22 cellular contexts compared by ENCODE assay signal in the genomic region with DNA sequence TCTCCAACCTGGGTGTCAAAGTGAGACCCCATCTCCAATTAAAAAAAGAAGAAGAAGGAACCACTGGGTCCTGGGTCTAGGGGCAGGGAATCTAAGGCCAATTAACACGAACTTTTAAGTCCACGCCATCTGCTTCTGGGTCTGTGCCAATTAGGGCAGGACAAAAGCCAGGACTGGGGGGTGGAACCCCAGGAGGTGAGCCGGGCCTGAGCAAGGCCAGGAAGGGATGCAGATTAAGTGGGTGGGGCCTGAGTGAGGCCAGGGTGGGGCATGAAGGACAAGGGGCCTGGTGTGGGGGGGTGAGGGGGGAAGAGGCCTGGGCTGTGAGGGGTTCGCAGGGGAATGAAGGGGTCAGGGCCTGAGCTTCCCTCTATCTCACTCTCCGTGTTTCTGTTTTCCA. TPM values are rescaled to one million over a fixed set of nuclear protein-coding genes. Genes with fewer than 3 reads are reported as not detected.
A peak's percentile ranks its signal among the peaks of the same experiment; 100 is the strongest.
DNase-seq lines count a peak whose midpoint lies in the region; ATAC-seq and TF ChIP-seq lines count a peak whose summit lies in the region.
"Had no signal": no experiment of that assay in that cellular context is flagged by ENCODE, and none has a peak within 500 bp of the region (broad histone marks: within the 10 kb centered on the region; RNA-seq: fewer than 3 reads in every experiment).

No MANE protein-coding gene starts in this region.

- H3K79me2 ChIP-seq in hepatocyte (peaks cover 31% of the 10 kb centered on the region), osteoblast (ENCODE audit: insufficient read depth, low read length) (peaks cover 55% of the 10 kb centered on the region)

- H3K36me3 ChIP-seq in H7 (replicated peaks; ENCODE audit: control insufficient read depth, insufficient read depth, low read length) (no peaks in the 10 kb centered on the region), hepatocyte (replicated peaks; ENCODE audit: insufficient read depth, low read depth) (no peaks in the 10 kb centered on the region), osteoblast (ENCODE audit: insufficient read depth, low read length) (peaks cover 11% of the 10 kb centered on the region)
- H3K36me3 ChIP-seq: pancreas, upper lobe of right lung had no signal

- peak overlapping the region; percentile 82 for H3K27ac ChIP-seq in hepatocyte
- no peak overlapping the region for H3K27ac ChIP-seq in osteoblast (ENCODE audit: low read depth, low read length)
- H3K27ac ChIP-seq: gastroesophageal sphincter, pancreas, upper lobe of right lung had no signal

- H3K27me3 ChIP-seq in H7 (ENCODE audit: control insufficient read depth, insufficient read depth, low read length) = no peaks in the 10 kb centered on the region
- no peaks in the 10 kb centered on the region for H3K27me3 ChIP-seq in hepatocyte
- H3K27me3 ChIP-seq in osteoblast (ENCODE audit: insufficient read depth, low read length) = no peaks in the 10 kb centered on the region
- H3K27me3 ChIP-seq: gastroesophageal sphincter, pancreas, stomach, upper lobe of right lung had no signal

- peaks cover 6% of the 10 kb centered on the region for H3K4me1 ChIP-seq in hepatocyte (ENCODE audit: insufficient read depth)
- H3K4me1 ChIP-seq in osteoblast (ENCODE audit: insufficient read depth, low read length) = peaks cover 8% of the 10 kb centered on the region
- H3K4me1 ChIP-seq: gastroesophageal sphincter, pancreas, upper lobe of right lung had no signal

- TF ChIP-seq CTCF in hepatocyte (IDR thresholded peaks at IDR 0.05; ENCODE audit: poor library complexity) (no peak), osteoblast (IDR thresholded peaks at IDR 0.05; ENCODE audit: extremely low read depth, low read depth, low read length) (no peak)

- H4K20me1 ChIP-seq in hepatocyte (ENCODE audit: insufficient read depth, poor library complexity, severe bottlenecking) = no peaks in the 10 kb centered on the region
- H4K20me1 ChIP-seq in osteoblast (ENCODE audit: insufficient read depth, low read length) = peaks cover 4% of the 10 kb centered on the region

- 73% methylated on average over 4 of the region's 5 CpGs for WGBS in hepatocyte (ENCODE audit: low lambda C conversion rate, missing lambda C conversion rate)

- H2AFZ ChIP-seq in hepatocyte = no peak overlapping the region
- no peak overlapping the region for H2AFZ ChIP-seq in osteoblast (ENCODE audit: low read length)
- H2AFZ ChIP-seq: PC-9 had no signal

- no peaks in the 10 kb centered on the region for H3K9me2 ChIP-seq in hepatocyte (replicated peaks; ENCODE audit: insufficient read depth)

- H3K4me3 ChIP-seq in H7 (ENCODE audit: insufficient read depth, low read depth, low read length) (no peak overlapping the region), hepatocyte (no peak overlapping the region), osteoblast (ENCODE audit: insufficient read depth, low read length) (no peak overlapping the region)
- H3K4me3 ChIP-seq: gastroesophageal sphincter, pancreas, PC-9, stomach, upper lobe of right lung had no signal

- H3K9me3 ChIP-seq in hepatocyte (ENCODE audit: low read depth) (no peaks in the 10 kb centered on the region), osteoblast (ENCODE audit: low read depth, low read length) (no peaks in the 10 kb centered on the region)
- H3K9me3 ChIP-seq: gastroesophageal sphincter, pancreas, upper lobe of right lung had no signal

- H3K4me2 ChIP-seq in hepatocyte = no peak overlapping the region
- H3K4me2 ChIP-seq in osteoblast (ENCODE audit: insufficient read depth, low read length) = no peak overlapping the region
- H3K4me2 ChIP-seq: PC-9 had no signal

- DNase-seq in H7 = peak; percentile 64
- DNase-seq in NCI-H82 treated with DMSO at 0.1 percent for 48 hours (lab: John Stamatoyannopoulos, UW; ENCODE audit: unreplicated experiment) = peak; percentile 61
- DNase-seq in hepatocyte (ENCODE audit: low spot score) = no peak
- DNase-seq in osteoblast (ENCODE audit: insufficient read length, low spot score, missing footprints) = peak; percentile 43
- DNase-seq in COLO668 (lab: John Stamatoyannopoulos, UW; ENCODE audit: unreplicated experiment) = no peak
- no peak for DNase-seq in activated CD4-positive, CD25-positive, alpha-beta regulatory T cell treated with anti-CD3 and anti-CD28 coated beads, Interleukin-2, amount 50 U/mL, for 72 hours
- DNase-seq: activated CD4-positive, alpha-beta T cell treated with anti-CD3 and anti-CD28 coated beads, Interleukin-2, amount 50 U/mL, for 1 hour; activated naive CD8-positive, alpha-beta T cell treated with anti-CD3 and anti-CD28 coated beads, Interleukin-2, amount 10 ng/mL, durations not matched to agents 7 days and 5 days; effector memory CD4-positive, alpha-beta T cell; NCI-H1048; NCI-H1930; NCI-H748 treated with DMSO at 0.1 percent for 48 hours; pancreas; PC-9; right cardiac atrium; SHP77 treated with DMSO at 0.1 percent for 48 hours; stomach; T-helper 1 cell; upper lobe of right lung had no signal

- ATAC-seq in GM18868 (IDR thresholded peaks at IDR 0.05; ENCODE audit: unreplicated experiment) (no peak), GM21390 (IDR thresholded peaks at IDR 0.05; ENCODE audit: unreplicated experiment) (no peak)
- ATAC-seq: gastroesophageal sphincter, pancreas, upper lobe of right lung had no signal

RNA-seq across cellular contexts. Expression of a gene that starts 26.3 kb away (rescaled TPM):
- 16.5 and 35.1 TPM in 2 replicates for total RNA-seq in H7 (2014; rRNA removed; shearing (Covaris generic))
- 48.6 and 55.8 TPM in 2 replicates for total RNA-seq in hepatocyte
- 32.6 and 42.9 TPM in 2 replicates for polyA plus RNA-seq in hepatocyte
- 52.8 and 59.5 TPM in 2 replicates for total RNA-seq in osteoblast

Comparison
In these comparisons a context has a peak if more than half of its experiments do, and no peak if none do; other contexts are left out.
1. DNase-seq: peak in H7 (single experiment), NCI-H82 treated with DMSO at 0.1 percent for 48 hours (single experiment) and osteoblast (single experiment); none in hepatocyte (single experiment), COLO668 (single experiment) and activated CD4-positive, CD25-positive, alpha-beta regulatory T cell treated with anti-CD3 and anti-CD28 coated beads, Interleukin-2, amount 50 U/mL, for 72 hours (single experiment).